26 cellular contexts compared by ENCODE assay signal in the genomic region with DNA sequence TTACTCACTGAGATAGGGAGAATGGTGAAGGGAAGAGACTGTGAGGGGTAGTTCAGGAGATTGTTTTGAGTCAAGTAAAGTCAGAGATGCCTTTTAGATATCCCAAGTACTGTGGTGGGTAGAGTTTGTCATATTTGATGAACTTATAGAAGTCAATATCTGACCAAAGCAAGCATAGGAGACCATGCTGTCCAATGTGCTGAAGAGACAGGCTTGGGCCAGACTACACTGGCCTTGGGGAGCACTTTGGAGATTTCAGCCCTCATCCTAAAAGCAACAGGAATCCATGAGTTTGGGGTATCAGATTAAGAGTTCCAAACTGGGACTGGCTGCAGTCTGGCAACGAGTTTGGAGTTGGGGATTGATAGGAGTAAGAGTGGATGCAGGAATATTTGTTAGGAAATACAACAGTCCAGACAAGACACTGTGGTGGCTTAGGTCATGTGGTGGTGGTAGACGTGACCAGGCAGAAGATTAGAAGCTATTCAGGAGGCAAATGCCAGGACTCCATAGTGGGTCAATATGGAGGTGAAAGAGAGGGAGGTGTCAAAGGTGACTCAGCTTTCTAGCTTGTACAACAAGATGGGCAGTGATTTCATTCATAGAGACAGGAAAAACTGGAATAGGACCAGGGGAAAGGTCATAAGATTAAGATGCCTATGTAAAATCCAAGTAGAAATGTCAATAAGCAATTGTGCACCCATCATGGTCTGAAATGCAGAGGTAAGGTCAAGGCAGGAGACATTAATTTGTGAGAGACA.
"Had no signal": no experiment of that assay in that cellular context is flagged by ENCODE, and none has a peak within 500 bp of the region (broad histone marks: within the 10 kb centered on the region; RNA-seq: fewer than 3 reads in every experiment).

No MANE protein-coding gene starts in this region.

- H3K9ac ChIP-seq: neural progenitor cell, parathyroid adenoma had no signal

- H3K4me1 ChIP-seq: colonic mucosa, gastrocnemius medialis, neural progenitor cell, parathyroid adenoma, right lobe of liver, suprapubic skin, vagina had no signal

- H3K27ac Mint-ChIP-seq: memory B cell; naive B cell; nephron; neural progenitor cell; progenitor cell of endocrine pancreas; stimulated activated naive B cell treated with anti-CD40 and anti-IgM and Interleukin-4, amounts not matched to agents 10 μg/mL and 1 μg/mL and 100 μg/mL, for 72 hours; stimulated activated naive CD8-positive, alpha-beta T cell treated with anti-CD3 and anti-CD28 coated beads, Interleukin-15, amount 100 ng/mL, for 72 hours had no signal

- H2AFZ ChIP-seq: neural progenitor cell, parathyroid adenoma had no signal

- H3K4me3 ChIP-seq: colonic mucosa, gastrocnemius medialis, lung, mucosa of descending colon, neural progenitor cell, right lobe of liver, suprapubic skin, transverse colon, vagina had no signal

- H3K36me3 ChIP-seq: colonic mucosa, gastrocnemius medialis, neural progenitor cell, right lobe of liver, suprapubic skin, transverse colon, vagina had no signal

- ATAC-seq: gastrocnemius medialis; left lobe of liver; mucosa of descending colon; right lobe of liver; stimulated activated naive B cell treated with anti-CD40 and anti-IgM and Interleukin-4, amounts not matched to agents 10 μg/mL and 1 μg/mL and 100 μg/mL, for 72 hours; stimulated activated naive CD8-positive, alpha-beta T cell treated with anti-CD3 and anti-CD28 coated beads, Interleukin-15, amount 100 ng/mL, for 72 hours had no signal

- H3K36me3 Mint-ChIP-seq: memory B cell; naive B cell; neural progenitor cell; stimulated activated naive B cell treated with anti-CD40 and anti-IgM and Interleukin-4, amounts not matched to agents 10 μg/mL and 1 μg/mL and 100 μg/mL, for 72 hours had no signal

- H3K27me3 Mint-ChIP-seq: naive B cell; progenitor cell of endocrine pancreas; stimulated activated naive B cell treated with anti-CD40 and anti-IgM and Interleukin-4, amounts not matched to agents 10 μg/mL and 1 μg/mL and 100 μg/mL, for 72 hours; stimulated activated naive CD8-positive, alpha-beta T cell treated with anti-CD3 and anti-CD28 coated beads, Interleukin-15, amount 100 ng/mL, for 72 hours had no signal

- H3K27me3 ChIP-seq: colonic mucosa, gastrocnemius medialis, neural progenitor cell, right lobe of liver, suprapubic skin, transverse colon, vagina had no signal

- DNase-seq: colonic mucosa; dermis blood vessel endothelial cell; effector memory CD4-positive, alpha-beta T cell; foreskin fibroblast; gastrocnemius medialis; head of caudate nucleus; kidney; mucosa of descending colon; naive B cell; right lobe of liver; small intestine; stimulated activated CD4-positive, alpha-beta T cell treated with anti-CD3 and anti-CD28 coated beads, Interleukin-15, amount 100 ng/mL, for 24 hours; stimulated activated CD4-positive, alpha-beta T cell treated with anti-CD3 and anti-CD28 coated beads, Interleukin-2, amount 100 ng/mL, for 48 hours; stimulated activated naive B cell treated with anti-CD40 and anti-IgM and Interleukin-4, amounts not matched to agents 10 μg/mL and 1 μg/mL and 100 μg/mL, for 72 hours; stimulated activated naive CD8-positive, alpha-beta T cell treated with anti-CD3 and anti-CD28 coated beads, Interleukin-15, amount 100 ng/mL, for 72 hours; transverse colon had no signal

- H3K4me3 Mint-ChIP-seq: memory B cell; naive B cell; nephron; neural progenitor cell; stimulated activated naive B cell treated with anti-CD40 and anti-IgM and Interleukin-4, amounts not matched to agents 10 μg/mL and 1 μg/mL and 100 μg/mL, for 72 hours; stimulated activated naive CD8-positive, alpha-beta T cell treated with anti-CD3 and anti-CD28 coated beads, Interleukin-15, amount 100 ng/mL, for 72 hours had no signal

- H3K9me3 Mint-ChIP-seq: memory B cell; naive B cell; nephron; neural progenitor cell; stimulated activated naive B cell treated with anti-CD40 and anti-IgM and Interleukin-4, amounts not matched to agents 10 μg/mL and 1 μg/mL and 100 μg/mL, for 72 hours; stimulated activated naive CD8-positive, alpha-beta T cell treated with anti-CD3 and anti-CD28 coated beads, Interleukin-15, amount 100 ng/mL, for 72 hours had no signal

- H3K4me1 Mint-ChIP-seq: memory B cell; naive B cell; nephron; neural progenitor cell; stimulated activated naive B cell treated with anti-CD40 and anti-IgM and Interleukin-4, amounts not matched to agents 10 μg/mL and 1 μg/mL and 100 μg/mL, for 72 hours; stimulated activated naive CD8-positive, alpha-beta T cell treated with anti-CD3 and anti-CD28 coated beads, Interleukin-15, amount 100 ng/mL, for 72 hours had no signal

- H3K9me3 ChIP-seq: colonic mucosa, gastrocnemius medialis, mucosa of descending colon, right lobe of liver, suprapubic skin, transverse colon, vagina had no signal

- H3K4me2 ChIP-seq: neural progenitor cell had no signal

- H3K27ac ChIP-seq: colonic mucosa, gastrocnemius medialis, neural progenitor cell, parathyroid adenoma, right lobe of liver, suprapubic skin, transverse colon, vagina had no signal

- H3K79me2 ChIP-seq: parathyroid adenoma had no signal

- FAIRE-seq: endometrium, kidney, small intestine had no signal
